In genomic region chr2:70190086-70190412, GRCh38 we compare ENCODE assay signal across 8 cellular contexts. TPM values are rescaled to one million over a fixed set of nuclear protein-coding genes. Genes with fewer than 3 reads are reported as not detected.
DNase-seq lines count a peak whose midpoint lies in the region; ATAC-seq, FAIRE-seq and TF ChIP-seq lines count a peak whose summit lies in the region.

No MANE protein-coding gene starts in this region.

- H3K27me3 ChIP-seq in muscle layer of colon (ENCODE audit: control insufficient read depth in 1 of 2, insufficient read depth in 2 of 2, low read length in 2 of 2) = no peaks in the 10 kb centered on the region
- H3K27me3 ChIP-seq in tibial nerve = no peaks in the 10 kb centered on the region

- no peak for TF ChIP-seq EP300 in tibial nerve (IDR thresholded peaks at IDR 0.05)

- peaks cover 5% of the 10 kb centered on the region for H3K36me3 Mint-ChIP-seq in T-helper 2 cell treated with Interferon-gamma antibody and Interleukin-4, amounts not matched to agents 5 μg/mL and 100 μg/mL, for 36 hours (ENCODE audit: low read depth)

- H3K4me1 Mint-ChIP-seq in T-helper 2 cell treated with Interferon-gamma antibody and Interleukin-4, amounts not matched to agents 5 μg/mL and 100 μg/mL, for 36 hours (ENCODE audit: low read depth) = peaks cover 16% of the 10 kb centered on the region

- peak overlapping the region; percentile 99 for H3K27ac Mint-ChIP-seq in T-helper 2 cell treated with Interferon-gamma antibody and Interleukin-4, amounts not matched to agents 5 μg/mL and 100 μg/mL, for 36 hours

- H3K9me3 ChIP-seq in muscle layer of colon (ENCODE audit: low read length) = no peaks in the 10 kb centered on the region
- no peaks in the 10 kb centered on the region for H3K9me3 ChIP-seq in tibial nerve

- H3K4me3 ChIP-seq in muscle layer of colon (ENCODE audit: low read depth in 1 of 2, low read length in 2 of 2) (peak overlapping the region; percentile 51 to 71), tibial nerve (peak overlapping the region; percentile 48 to 80 (median 76))

- no peaks in the 10 kb centered on the region for H3K36me3 ChIP-seq in muscle layer of colon (ENCODE audit: insufficient read depth, low read length)
- no peaks in the 10 kb centered on the region for H3K36me3 ChIP-seq in tibial nerve

- no peak for TF ChIP-seq CTCF in C4-2B (conservative IDR thresholded peaks at IDR 0.05)
- TF ChIP-seq CTCF in tibial nerve (IDR thresholded peaks at IDR 0.05) = no peak

- peak; percentile 15 for ATAC-seq in GM19035 (IDR thresholded peaks at IDR 0.05; ENCODE audit: unreplicated experiment)
- peak; percentile 16 for ATAC-seq in HG03280 (IDR thresholded peaks at IDR 0.05; ENCODE audit: unreplicated experiment)

- H3K27me3 Mint-ChIP-seq in T-helper 2 cell treated with Interferon-gamma antibody and Interleukin-4, amounts not matched to agents 5 μg/mL and 100 μg/mL, for 36 hours (ENCODE audit: low read depth) = no peaks in the 10 kb centered on the region

- H3K27ac ChIP-seq in C4-2B (peak overlapping the region; percentile 83), muscle layer of colon (ENCODE audit: low read depth, low read length) (peak overlapping the region; percentile 91), tibial nerve (peak overlapping the region; percentile 94 to 100 (median 97))

- DNase-seq in T-helper 2 cell treated with Interferon-gamma antibody and Interleukin-4, amounts not matched to agents 5 μg/mL and 100 μg/mL, for 36 hours (ENCODE audit: low spot score) = no peak
- DNase-seq in effector CD8-positive, alpha-beta T cell (lab: John Stamatoyannopoulos, UW) = peak; percentile 13
- DNase-seq in tibial nerve (ENCODE audit: low spot score in 2 of 2) (no peak), H54 (ENCODE audit: insufficient read length, low spot score) (no peak)

- 3 to 5% methylated on average over 8 of the region's 8 CpGs for WGBS in tibial nerve, 2 donors

- no peak for TF ChIP-seq POLR2A in tibial nerve (IDR thresholded peaks at IDR 0.05)
- no peak for TF ChIP-seq POLR2A in H54 (IDR thresholded peaks at IDR 0.05; ENCODE audit: low read depth, low read length)

- H3K4me1 ChIP-seq in muscle layer of colon (ENCODE audit: insufficient read depth, low read length) (no peaks in the 10 kb centered on the region), tibial nerve (peaks cover 0 to 12% (median 0%) of the 10 kb centered on the region in 4 donors)

- H3K4me3 Mint-ChIP-seq in T-helper 2 cell treated with Interferon-gamma antibody and Interleukin-4, amounts not matched to agents 5 μg/mL and 100 μg/mL, for 36 hours = peak overlapping the region; percentile 92

- FAIRE-seq in H54 (lab: Jason Lieb, UNC) = no peak

- H3K9me3 Mint-ChIP-seq in T-helper 2 cell treated with Interferon-gamma antibody and Interleukin-4, amounts not matched to agents 5 μg/mL and 100 μg/mL, for 36 hours = no peaks in the 10 kb centered on the region

- peak overlapping the region; percentile 57 for H3K9ac ChIP-seq in muscle layer of colon (ENCODE audit: low read length)

RNA-seq across cellular contexts. Expression of gene C2orf42, which starts 0.8 kb away (rescaled TPM):
- 10 to 100 TPM; 14.4 to 18.6 (median 16.1) TPM for total RNA-seq in tibial nerve

RNA-seq across cellular contexts. Expression of gene TIA1, which starts 58.4 kb away (rescaled TPM):
- total RNA-seq in tibial nerve = 100 to 1,000 TPM in 2 of 4 donors, 10 to 100 TPM in 2; 74.1 to 141 (median 106) TPM
